ENCODE assay signal across 15 cellular contexts in the genomic region with DNA sequence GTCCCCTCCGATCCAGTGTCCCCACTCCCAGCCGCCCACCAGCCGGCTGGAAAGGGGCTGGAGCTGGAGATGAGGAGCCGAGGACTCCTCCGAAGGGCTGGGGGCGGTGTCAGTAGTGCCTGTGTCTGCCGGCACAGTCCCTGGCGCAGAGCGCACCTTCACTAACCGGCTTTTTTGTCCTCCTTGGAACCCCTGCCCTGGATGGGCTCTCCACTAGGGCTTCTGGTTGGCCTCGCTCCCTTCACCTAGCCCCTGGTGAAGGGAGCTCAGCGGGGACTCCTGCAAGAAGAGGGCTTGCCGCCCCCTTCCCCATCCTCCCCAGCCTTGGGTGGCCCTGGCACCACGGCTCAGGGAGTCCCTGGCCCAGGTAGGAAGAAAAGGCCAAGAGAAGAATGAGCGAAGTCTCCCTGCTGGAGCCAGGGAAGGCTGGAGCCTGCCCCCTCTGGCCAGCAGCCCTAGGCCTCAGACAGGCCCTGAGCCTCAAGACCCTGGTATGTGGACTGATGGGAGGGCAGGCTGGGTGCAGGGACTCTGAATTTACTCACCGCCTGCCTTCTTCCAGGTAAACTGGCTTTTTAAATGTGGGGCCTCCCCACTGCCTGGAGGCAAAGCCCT. TPM values are rescaled to one million over a fixed set of nuclear protein-coding genes. Genes with fewer than 3 reads are reported as not detected.
DNase-seq lines count a peak whose midpoint lies in the region; ATAC-seq, FAIRE-seq and TF ChIP-seq lines count a peak whose summit lies in the region.
"Had no signal": no experiment of that assay in that cellular context is flagged by ENCODE, and none has a peak within 500 bp of the region (broad histone marks: within the 10 kb centered on the region; RNA-seq: fewer than 3 reads in every experiment).

No MANE protein-coding gene starts in this region.

- TF ChIP-seq CTCF in Calu3 (IDR thresholded peaks at IDR 0.05; ENCODE audit: unreplicated experiment): no peak

- no peak for FAIRE-seq in GM19239 (lab: Jason Lieb, UNC)

- no peak overlapping the region for H3K56ac ChIP-seq in mesendoderm (ENCODE audit: low read length)

- H3K36me3 Mint-ChIP-seq in Calu3 (ENCODE audit: insufficient read depth, unreplicated experiment): no peaks in the 10 kb centered on the region
- no peaks in the 10 kb centered on the region for H3K36me3 Mint-ChIP-seq in activated naive CD8-positive, alpha-beta T cell treated with anti-CD3 and anti-CD28 coated beads, Interleukin-2, amount 50 U/mL, for 24 hours (ENCODE audit: low read depth)

- no peaks in the 10 kb centered on the region for H3K36me3 ChIP-seq in mesendoderm (ENCODE audit: control insufficient read depth, insufficient read depth, low read length)

- no peaks in the 10 kb centered on the region for H3K79me1 ChIP-seq in mesendoderm (ENCODE audit: low read length)

- peak overlapping the region; percentile 36 for H3K4me2 ChIP-seq in mesendoderm (ENCODE audit: low read length)

- WGBS in mesendoderm (ENCODE audit: extremely low coverage, insufficient coverage, low lambda C conversion rate): no CpG with 5 or more reads among the region's 16 CpGs

- peaks cover 75% of the 10 kb centered on the region for H3K27me3 Mint-ChIP-seq in Calu3 (ENCODE audit: unreplicated experiment)
- peaks cover 34% of the 10 kb centered on the region for H3K27me3 Mint-ChIP-seq in activated naive CD8-positive, alpha-beta T cell treated with anti-CD3 and anti-CD28 coated beads, Interleukin-2, amount 50 U/mL, for 24 hours

- no peak overlapping the region for H3K4me3 ChIP-seq in mesendoderm (ENCODE audit: low read length)

- H3K18ac ChIP-seq in mesendoderm (ENCODE audit: low read length): no peak overlapping the region

- no peaks in the 10 kb centered on the region for H3K4me1 ChIP-seq in mesendoderm (ENCODE audit: control insufficient read depth, low read depth, low read length)

- no peak overlapping the region for H2BK15ac ChIP-seq in mesendoderm (replicated peaks; ENCODE audit: low read depth)

- H3K27ac ChIP-seq in mesendoderm (ENCODE audit: low read depth, low read length) (no peak overlapping the region), substantia nigra (ENCODE audit: low read depth, low read length, poor library complexity, severe bottlenecking) (no peak overlapping the region)
- H3K27ac ChIP-seq: C4-2B, RWPE1 had no signal

- H2BK120ac ChIP-seq in mesendoderm (ENCODE audit: low read depth, low read length): no peak overlapping the region

- H3K9me3 Mint-ChIP-seq in Calu3 (ENCODE audit: low read depth, unreplicated experiment): no peaks in the 10 kb centered on the region
- no peaks in the 10 kb centered on the region for H3K9me3 Mint-ChIP-seq in activated naive CD8-positive, alpha-beta T cell treated with anti-CD3 and anti-CD28 coated beads, Interleukin-2, amount 50 U/mL, for 24 hours

- no peak overlapping the region for H2AK5ac ChIP-seq in mesendoderm (ENCODE audit: low read length)

- H4K5ac ChIP-seq in mesendoderm (ENCODE audit: low read length): no peak overlapping the region

- no peak overlapping the region for H3K27ac Mint-ChIP-seq in Calu3 (ENCODE audit: unreplicated experiment)
- H3K27ac Mint-ChIP-seq in activated naive CD8-positive, alpha-beta T cell treated with anti-CD3 and anti-CD28 coated beads, Interleukin-2, amount 50 U/mL, for 24 hours: no peak overlapping the region

- BruUV-seq in Calu3 (replicated peaks; lab: Mats Ljungman, UMichigan): no TSS peak

- peak overlapping the region; percentile 12 for H3K4me3 Mint-ChIP-seq in Calu3 (ENCODE audit: low read depth, unreplicated experiment)
- peak overlapping the region; percentile 22 for H3K4me3 Mint-ChIP-seq in activated naive CD8-positive, alpha-beta T cell treated with anti-CD3 and anti-CD28 coated beads, Interleukin-2, amount 50 U/mL, for 24 hours

- peaks cover 25% of the 10 kb centered on the region for H3K27me3 ChIP-seq in mesendoderm (ENCODE audit: insufficient read depth, low read length, poor library complexity)

- DNase-seq in 8988T (peak; percentile 50), Calu3 (no peak), mesendoderm (peak; percentile 78), GM19239 (ENCODE audit: insufficient read length, low spot score) (no peak), substantia nigra (lab: John Stamatoyannopoulos, UW) (no peak), AG08395 (ENCODE audit: low spot score) (no peak), NCI-H2227 (lab: John Stamatoyannopoulos, UW; ENCODE audit: unreplicated experiment) (no peak)
- DNase-seq in activated naive CD8-positive, alpha-beta T cell treated with anti-CD3 and anti-CD28 coated beads, Interleukin-2, amount 50 U/mL, for 24 hours: no peak
- DNase-seq: activated CD8-positive, alpha-beta memory T cell treated with anti-CD3 and anti-CD28 coated beads, Interleukin-2, amount 50 U/mL, for 4 hours; amniotic stem cell; NCI-H446 treated with DMSO at 0.1 percent for 48 hours; stimulated activated CD4-positive, alpha-beta T cell treated with anti-CD3 and anti-CD28 coated beads, Interleukin-4, amount 100 ng/mL, for 24 hours had no signal

- H2BK5ac ChIP-seq in mesendoderm (ENCODE audit: low read length): no peak overlapping the region

- no peaks in the 10 kb centered on the region for H3K4me1 Mint-ChIP-seq in Calu3 (ENCODE audit: low read depth, unreplicated experiment)
- H3K4me1 Mint-ChIP-seq in activated naive CD8-positive, alpha-beta T cell treated with anti-CD3 and anti-CD28 coated beads, Interleukin-2, amount 50 U/mL, for 24 hours: peaks cover 6% of the 10 kb centered on the region

- ATAC-seq in activated naive CD8-positive, alpha-beta T cell treated with anti-CD3 and anti-CD28 coated beads, Interleukin-2, amount 50 U/mL, for 24 hours: no peak

- no peak overlapping the region for H3K4ac ChIP-seq in mesendoderm (ENCODE audit: low read depth, low read length)

- H3K79me2 ChIP-seq in mesendoderm (ENCODE audit: control insufficient read depth, insufficient read depth, low read length): no peaks in the 10 kb centered on the region

- H4K8ac ChIP-seq in mesendoderm (ENCODE audit: low read depth, low read length): no peak overlapping the region

- H3K9ac ChIP-seq in mesendoderm (ENCODE audit: low read length): no peak overlapping the region

- intact Hi-C loops in Calu3 (cut with micrococcal nuclease; ENCODE audit: unreplicated experiment): no loop called here

- CTCF ChIA-PET in Calu3 (lab: Charles Lee): no interaction called here

- no peak overlapping the region for H3K23ac ChIP-seq in mesendoderm (ENCODE audit: low read length)

RNA-seq across cellular contexts. Expression of a gene that starts 0.6 kb away (rescaled TPM):
- total RNA-seq in Calu3 (2022): not detected in 2 replicates
- 0.86 TPM for polyA plus RNA-seq in mesendoderm (2013, experiment 1 of 2)
- 0.70 TPM for polyA plus RNA-seq in mesendoderm (2013, experiment 2 of 2)

RNA-seq across cellular contexts. Expression of a gene that starts 32.0 kb away (rescaled TPM):
- total RNA-seq in Calu3 (2022): not detected in 2 replicates
- not detected for polyA plus RNA-seq in mesendoderm (2013, experiment 1 of 2)
- 0.01 TPM for polyA plus RNA-seq in mesendoderm (2013, experiment 2 of 2)
- total RNA-seq: mesenteric fat pad had no signal

RNA-seq across cellular contexts. Expression of a gene that starts 32.3 kb away (rescaled TPM):
- not detected in 2 replicates for total RNA-seq in Calu3 (2022)
- polyA plus RNA-seq in mesendoderm (2013, experiment 1 of 2): not detected
- not detected for polyA plus RNA-seq in mesendoderm (2013, experiment 2 of 2)

RNA-seq across cellular contexts. Expression of a gene that starts 37.8 kb away (rescaled TPM):
- not detected in 2 replicates for total RNA-seq in Calu3 (2022)
- not detected for polyA plus RNA-seq in mesendoderm (2013, experiment 1 of 2)
- polyA plus RNA-seq in mesendoderm (2013, experiment 2 of 2): 0.04 TPM
- total RNA-seq: mesenteric fat pad had no signal

RNA-seq across cellular contexts. Expression of a gene that starts 51.3 kb away (rescaled TPM):
- total RNA-seq in Calu3 (2022): not detected in 2 replicates
- not detected for polyA plus RNA-seq in mesendoderm (2013, experiment 1 of 2)
- not detected for polyA plus RNA-seq in mesendoderm (2013, experiment 2 of 2)
- total RNA-seq: mesenteric fat pad had no signal

Comparison
In these comparisons a context has a peak if more than half of its experiments do, and no peak if none do; other contexts are left out.
1. DNase-seq: peak in 8988T (single experiment) and mesendoderm (single experiment); none in Calu3 (single experiment), activated naive CD8-positive, alpha-beta T cell treated with anti-CD3 and anti-CD28 coated beads, Interleukin-2, amount 50 U/mL, for 24 hours (single experiment), GM19239 (single experiment), substantia nigra (0 of 49), AG08395 (single experiment) and NCI-H2227 (single experiment).